13 cellular contexts compared by ENCODE assay signal in the genomic region with DNA sequence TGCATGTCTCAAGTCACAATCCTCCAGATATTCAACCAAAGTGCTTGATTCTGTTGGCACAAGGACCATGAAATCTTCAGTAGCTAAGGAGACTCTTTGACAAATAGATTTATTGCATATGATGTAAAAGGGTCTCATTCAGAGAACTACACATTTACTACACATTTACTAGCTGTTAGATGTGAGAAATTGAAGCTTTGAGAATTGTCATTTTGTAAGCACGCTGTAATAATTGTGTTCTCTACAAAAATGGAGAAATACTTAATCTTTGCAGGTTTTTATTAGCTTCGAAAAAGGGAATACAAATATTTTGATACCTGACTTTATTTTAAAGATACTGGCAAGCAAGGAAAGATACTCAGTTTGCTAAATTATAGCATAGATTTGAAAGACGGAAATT.
DNase-seq lines count a peak whose midpoint lies in the region; ATAC-seq, FAIRE-seq and TF ChIP-seq lines count a peak whose summit lies in the region.
"Had no signal": no experiment of that assay in that cellular context is flagged by ENCODE, and none has a peak within 500 bp of the region (broad histone marks: within the 10 kb centered on the region; RNA-seq: fewer than 3 reads in every experiment).

No MANE protein-coding gene starts in this region.

- SMC1A ChIA-PET in GM12878 (lab: Charles Lee; ENCODE audit: uncharacterized antibody, unreplicated experiment), result interaction anchor here (0.9 to 6.8 kb wide), 11 partner anchors 9 to 88 kb away, joined by 3 to 122 read pairs (median 39); a partner anchor contains a TSS

- H3K4me2 ChIP-seq in BLaER1 treated with 17β-estradiol and CSF1 and Interleukin-3, amounts not matched to agents 10 nM and 100 nM, result peak overlapping the region; percentile 84 to 99 (median 93)
- H3K4me2 ChIP-seq in H9 (ENCODE audit: insufficient read depth, insufficient read length, low read length) (no peak overlapping the region), GM12878 (ENCODE audit: control insufficient read depth, insufficient read depth) (no peak overlapping the region), neural cell (ENCODE audit: low read length) (peak overlapping the region; percentile 7)

- no peak overlapping the region for H3K4me3 Mint-ChIP-seq in H9

- peak overlapping the region in 4 of 11 experiments; percentile 73 to 86 (median 82); a peak in 2 of 22 replicates for H3K9ac ChIP-seq in BLaER1 treated with 17β-estradiol and CSF1 and Interleukin-3, amounts not matched to agents 10 nM and 100 nM
- no peak overlapping the region for H3K9ac ChIP-seq in H9 (ENCODE audit: extremely low read depth, insufficient read length, low read length)
- H3K9ac ChIP-seq in GM12878 (ENCODE audit: control insufficient read depth, insufficient read depth, low read length), result no peak overlapping the region
- no peak overlapping the region for H3K9ac ChIP-seq in neural cell (ENCODE audit: low read length)

- H4K8ac ChIP-seq in H9 (replicated peaks; ENCODE audit: insufficient read length, low read depth, low read length), result no peak overlapping the region

- TF ChIP-seq RAD21 in GM12878 (IDR thresholded peaks at IDR 0.05; ENCODE audit: insufficient read depth, low read depth, low read length) (no peak), neural cell (conservative IDR thresholded peaks at IDR 0.05) (no peak)

- H3K27me3 Mint-ChIP-seq in H9 (ENCODE audit: low read depth), result no peaks in the 10 kb centered on the region

- no peaks in the 10 kb centered on the region for H3K36me3 Mint-ChIP-seq in H9 (ENCODE audit: insufficient read depth in 1 of 3, low read depth in 3 of 3)

- no peak for TF ChIP-seq POLR2A in GM12878 (IDR thresholded peaks at IDR 0.05; ENCODE audit: low read depth, low read length)

- no peak overlapping the region for H3K14ac ChIP-seq in H9 (ENCODE audit: insufficient read depth, low read length)

- no peaks in the 10 kb centered on the region for H3K36me3 ChIP-seq in BLaER1 treated with 17β-estradiol and CSF1 and Interleukin-3, amounts not matched to agents 10 nM and 100 nM
- H3K36me3 ChIP-seq in GM12878 (ENCODE audit: control insufficient read depth in 2 of 2, insufficient read depth in 2 of 2, low read length in 1 of 2), result no peaks in the 10 kb centered on the region
- no peaks in the 10 kb centered on the region for H3K36me3 ChIP-seq in neural cell (ENCODE audit: insufficient read depth, low read length)

- H3K4me1 ChIP-seq in BLaER1 treated with 17β-estradiol and CSF1 and Interleukin-3, amounts not matched to agents 10 nM and 100 nM, result peaks cover 48 to 77% (median 55%) of the 10 kb centered on the region in 10 experiments
- H3K4me1 ChIP-seq in H9 (ENCODE audit: insufficient read depth, low read length) (peaks cover 11% of the 10 kb centered on the region), GM12878 (ENCODE audit: control insufficient read depth, insufficient read depth, low read length) (peaks cover 34% of the 10 kb centered on the region)

- H3K79me1 ChIP-seq in H9 (ENCODE audit: insufficient read depth, low read depth, low read length, poor library complexity, severe bottlenecking), result no peaks in the 10 kb centered on the region

- no peak overlapping the region for H3K4me3 ChIP-seq in BLaER1 treated with 17β-estradiol and CSF1 and Interleukin-3, amounts not matched to agents 10 nM and 100 nM
- H3K4me3 ChIP-seq in GM12878, result no peak overlapping the region
- no peak overlapping the region for H3K4me3 ChIP-seq in neural cell (ENCODE audit: low read length)

- FAIRE-seq in GM12878 (lab: Jason Lieb, UNC), result peak; percentile 7
- FAIRE-seq: TTC549 had no signal

- H3T11ph ChIP-seq in H9 (ENCODE audit: low read length), result no peak overlapping the region

- POLR2A ChIA-PET in GM12878 (lab: Charles Lee), result interaction anchor here (0.7 to 6.6 kb wide), 7 partner anchors 9 to 73 kb away, joined by 3 to 134 read pairs (median 88); a partner anchor contains a TSS

- no peak overlapping the region for H4K91ac ChIP-seq in H9 (ENCODE audit: insufficient read length, low read depth, low read length)

- no peak overlapping the region for H2BK12ac ChIP-seq in H9 (ENCODE audit: insufficient read length, low read depth, low read length)

- BruUV-seq in GM12878 (replicated peaks; lab: Mats Ljungman, UMichigan), result no TSS peak

- CTCF ChIA-PET in GM12878 (lab: Yijun Ruan, JAX), result interaction anchor here (0.8 to 4.6 kb wide), 8 partner anchors 9 to 90 kb away, joined by 3 to 41 read pairs (median 6); a partner anchor contains a TSS

- no peak overlapping the region for H4K5ac ChIP-seq in H9 (ENCODE audit: insufficient read length, low read depth, low read length)

- no peaks in the 10 kb centered on the region for H4K20me1 ChIP-seq in BLaER1 treated with 17β-estradiol and CSF1 and Interleukin-3, amounts not matched to agents 10 nM and 100 nM
- H4K20me1 ChIP-seq in H9 (ENCODE audit: control insufficient read depth, insufficient read depth, insufficient read length), result no peaks in the 10 kb centered on the region
- H4K20me1 ChIP-seq in GM12878 (ENCODE audit: control insufficient read depth, insufficient read depth), result no peaks in the 10 kb centered on the region
- no peaks in the 10 kb centered on the region for H4K20me1 ChIP-seq in neural cell (ENCODE audit: insufficient read depth)

- RAD21 ChIA-PET in GM12878 (lab: Charles Lee; ENCODE audit: unreplicated experiment), result interaction anchor here (3.4 to 6.2 kb wide), 4 partner anchors 8 to 55 kb away, joined by 25 to 135 read pairs (median 79); no protein-coding TSS in a partner anchor

- in situ Hi-C loops in GM12878 (cut with MboI), result no loop called here

- no peak for ATAC-seq in GM12878
- ATAC-seq in GM19463 (IDR thresholded peaks at IDR 0.05; ENCODE audit: unreplicated experiment), result no peak

- WGBS in H9 (ENCODE audit: extremely low coverage, insufficient read length, low lambda C conversion rate), result no CpG with 5 or more reads among the region's 3 CpGs
- 93% methylated on average over 3 of the region's 3 CpGs for WGBS in GM12878 (ENCODE audit: insufficient coverage, insufficient replicate concordance, low lambda C conversion rate, missing lambda C conversion rate)

- TF ChIP-seq EP300 in GM12878 (IDR thresholded peaks at IDR 0.05; ENCODE audit: borderline replicate concordance in 1 of 2, control insufficient read depth in 1 of 2, low read depth in 2 of 2, low read length in 2 of 2) (no peak), neural cell (conservative IDR thresholded peaks at IDR 0.05; ENCODE audit: poor library complexity, severe bottlenecking) (no peak)

- H2AFZ ChIP-seq in H9 (ENCODE audit: low read length), result no peak overlapping the region
- H2AFZ ChIP-seq in GM12878 (ENCODE audit: control insufficient read depth, low read depth, low read length), result no peak overlapping the region
- no peak overlapping the region for H2AFZ ChIP-seq in neural cell (ENCODE audit: low read depth, low read length)

- no peaks in the 10 kb centered on the region for H3K23me2 ChIP-seq in H9 (ENCODE audit: insufficient read length, low read depth, low read length, poor library complexity, severe bottlenecking)

- H2BK120ac ChIP-seq in H9 (ENCODE audit: low read depth, low read length, poor library complexity, severe bottlenecking), result no peak overlapping the region

- DNase-seq in H9, result no peak
- DNase-seq in GM12878 (ENCODE audit: low read depth, low spot score), result no peak
- DNase-seq in DMS153 treated with DMSO at 0.1 percent for 48 hours (lab: John Stamatoyannopoulos, UW; ENCODE audit: unreplicated experiment), result no peak
- DNase-seq in NCI-H82 treated with DMSO at 0.1 percent for 48 hours (lab: John Stamatoyannopoulos, UW; ENCODE audit: unreplicated experiment), result no peak
- no peak for DNase-seq in glomerular visceral epithelial cell (ENCODE audit: extremely low spot score)
- DNase-seq: activated effector memory CD4-positive, alpha-beta T cell treated with Interleukin-2 at 50 U/mL for 16 hours; NCI-H1105; OCI-M1; stimulated activated naive CD4-positive, alpha-beta T cell treated with Interleukin-2 at 50 U/mL for 16 hours had no signal

- no peaks in the 10 kb centered on the region for H3K9me3 ChIP-seq in BLaER1 treated with 17β-estradiol and CSF1 and Interleukin-3, amounts not matched to agents 10 nM and 100 nM (replicated peaks in 1 of 11)
- H3K9me3 ChIP-seq in H9 (ENCODE audit: control insufficient read depth, low read depth, low read length) (no peaks in the 10 kb centered on the region), GM12878 (replicated peaks; ENCODE audit: control insufficient read depth, insufficient read depth, low read length) (no peaks in the 10 kb centered on the region), neural cell (ENCODE audit: low read length) (no peaks in the 10 kb centered on the region)

- H3K4ac ChIP-seq in H9 (ENCODE audit: low read depth, low read length), result no peak overlapping the region

- H3K4me1 Mint-ChIP-seq in H9, result peaks cover 41 to 53% of the 10 kb centered on the region in 2 experiments

- H3K23ac ChIP-seq in H9 (ENCODE audit: insufficient read length, low read depth, low read length), result no peak overlapping the region

- H2BK20ac ChIP-seq in H9 (ENCODE audit: low read depth, low read length, poor library complexity, severe bottlenecking), result no peak overlapping the region

- no peak overlapping the region for H3K56ac ChIP-seq in H9 (ENCODE audit: insufficient read length, low read depth, low read length)

- H3K27ac Mint-ChIP-seq in H9, result peak overlapping the region in 2 of 3 experiments; percentile 20 to 51; a peak in 3 of 7 replicates

- H3K27me3 ChIP-seq in BLaER1 treated with 17β-estradiol and CSF1 and Interleukin-3, amounts not matched to agents 10 nM and 100 nM, result no peaks in the 10 kb centered on the region
- H3K27me3 ChIP-seq in H9 (ENCODE audit: insufficient read depth, low read length) (no peaks in the 10 kb centered on the region), GM12878 (replicated peaks in 1 of 2; ENCODE audit: control insufficient read depth in 2 of 2, insufficient read depth in 2 of 2, low read length in 1 of 2) (no peaks in the 10 kb centered on the region), neural cell (ENCODE audit: insufficient read depth, low read depth, low read length) (no peaks in the 10 kb centered on the region)

- H3K27ac ChIP-seq in BLaER1 treated with 17β-estradiol and CSF1 and Interleukin-3, amounts not matched to agents 10 nM and 100 nM, result peak overlapping the region in 9 of 11 experiments; percentile 14 to 94 (median 90); a peak in 16 of 22 replicates
- H3K27ac ChIP-seq in H9 (ENCODE audit: insufficient read length, low read depth, low read length) (no peak overlapping the region), GM12878 (ENCODE audit: control insufficient read depth, insufficient read depth) (no peak overlapping the region), neural cell (ENCODE audit: low read length) (peak overlapping the region; percentile 94)

- H3F3A ChIP-seq in neural cell (ENCODE audit: insufficient read depth, low read length, poor library complexity, severe bottlenecking), result peaks cover 5% of the 10 kb centered on the region

- intact Hi-C loops in GM12878 (cut with micrococcal nuclease; ENCODE audit: unreplicated experiment), result no loop called here

- no peak overlapping the region for H3K18ac ChIP-seq in H9 (ENCODE audit: insufficient read length, low read depth, low read length)

- H3K9me2 ChIP-seq in neural cell (ENCODE audit: insufficient read depth, low read length), result no peaks in the 10 kb centered on the region

- no peak overlapping the region for H2BK15ac ChIP-seq in H9 (ENCODE audit: low read depth, low read length)

- no peaks in the 10 kb centered on the region for H3K9me3 Mint-ChIP-seq in H9

- no peak overlapping the region for H2BK5ac ChIP-seq in H9 (ENCODE audit: insufficient read length, low read length)

- no peak for TF ChIP-seq CTCF in H9 (conservative IDR thresholded peaks at IDR 0.05)
- no peak for TF ChIP-seq CTCF in GM12878 (IDR thresholded peaks at IDR 0.05 in 2 of 3, conservative IDR thresholded peaks at IDR 0.05 in 1 of 3; ENCODE audit: control insufficient read depth in 2 of 3, extremely low read depth in 1 of 3, insufficient read depth in 1 of 3, low read depth in 3 of 3, low read length in 3 of 3)
- TF ChIP-seq CTCF in neural cell (IDR thresholded peaks at IDR 0.05; ENCODE audit: poor library complexity, severe bottlenecking), result no peak

- H3K79me2 ChIP-seq in H9 (ENCODE audit: insufficient read depth, low read length) (no peaks in the 10 kb centered on the region), GM12878 (ENCODE audit: control insufficient read depth, insufficient read depth, low read length) (peaks cover 3% of the 10 kb centered on the region), neural cell (replicated peaks; ENCODE audit: insufficient read depth, low read length) (no peaks in the 10 kb centered on the region)

- H2AK5ac ChIP-seq in H9 (ENCODE audit: insufficient read length, low read length), result no peak overlapping the region

Comparison
In these comparisons a context has a peak if more than half of its experiments do, and no peak if none do; other contexts are left out.
1. H3K27ac ChIP-seq: peak in BLaER1 treated with 17β-estradiol and CSF1 and Interleukin-3, amounts not matched to agents 10 nM and 100 nM (9 of 11) and neural cell (single experiment); none in H9 (single experiment) and GM12878 (single experiment).
2. H3K4me2 ChIP-seq: peak in BLaER1 treated with 17β-estradiol and CSF1 and Interleukin-3, amounts not matched to agents 10 nM and 100 nM (11 of 11) and neural cell (single experiment); none in H9 (single experiment) and GM12878 (single experiment).